In genomic region chr17:82836823-82837357, GRCh38 we compare ENCODE assay signal across 13 cellular contexts. TPM values are rescaled to one million over a fixed set of nuclear protein-coding genes. Genes with fewer than 3 reads are reported as not detected.
A peak's percentile ranks its signal among the peaks of the same experiment; 100 is the strongest.
DNase-seq lines count a peak whose midpoint lies in the region; ATAC-seq, FAIRE-seq and TF ChIP-seq lines count a peak whose summit lies in the region.
"Had no signal": no experiment of that assay in that cellular context is flagged by ENCODE, and none has a peak within 500 bp of the region (broad histone marks: within the 10 kb centered on the region; RNA-seq: fewer than 3 reads in every experiment).

No MANE protein-coding gene starts in this region.

- H3K9ac ChIP-seq in kidney (ENCODE audit: low read length in 2 of 2): no peak overlapping the region

- H3K9me3 ChIP-seq in kidney (ENCODE audit: control insufficient read depth in 1 of 2, low read length in 2 of 2) (no peaks in the 10 kb centered on the region), thymus (ENCODE audit: control insufficient read depth) (no peaks in the 10 kb centered on the region)

- H3K27ac ChIP-seq in kidney (ENCODE audit: low read depth in 2 of 2, low read length in 2 of 2) (peak overlapping the region; percentile 48 to 70), thymus (ENCODE audit: low read depth) (peak overlapping the region; percentile 20)

- intact Hi-C loops in kidney (cut with DNase I): no loop called here

- TF ChIP-seq CTCF in kidney (IDR thresholded peaks at IDR 0.05; ENCODE audit: borderline replicate concordance, extremely low read depth, insufficient read depth): no peak

- no peaks in the 10 kb centered on the region for H3K27me3 ChIP-seq in thymus (ENCODE audit: control insufficient read depth, insufficient read depth)

- H3K4me1 ChIP-seq in kidney (ENCODE audit: control insufficient read depth in 1 of 2, insufficient read depth in 1 of 2, low read depth in 1 of 2, low read length in 2 of 2) (peaks cover 8 to 17% of the 10 kb centered on the region in 2 donors), thymus (ENCODE audit: control insufficient read depth, insufficient read depth, low read length) (no peaks in the 10 kb centered on the region)

- H3K36me3 ChIP-seq in kidney (ENCODE audit: control insufficient read depth in 1 of 2, insufficient read depth in 2 of 2, low read length in 2 of 2) (peaks cover 0 to 2% of the 10 kb centered on the region in 2 donors), thymus (ENCODE audit: control insufficient read depth, insufficient read depth) (peaks cover under 1% of the 10 kb centered on the region)

- no peak for ATAC-seq in GM19035 (IDR thresholded peaks at IDR 0.05; ENCODE audit: unreplicated experiment)

- no peak for FAIRE-seq in kidney (lab: Jason Lieb, UNC)
- FAIRE-seq: A204.1, colon, GM12891 had no signal

- H3K4me3 ChIP-seq in kidney (ENCODE audit: low read length in 2 of 2) (peak overlapping the region in 1 of 2 donors; percentile 22), thymus (ENCODE audit: low read length) (no peak overlapping the region)

- DNase-seq in NCI-H82 (lab: John Stamatoyannopoulos, UW): peak; percentile 55
- no peak for DNase-seq in NCI-H82 treated with DMSO at 0.1 percent for 48 hours (lab: John Stamatoyannopoulos, UW; ENCODE audit: unreplicated experiment)
- peak; percentile 20 for DNase-seq in astrocyte of the hippocampus (ENCODE audit: low read depth, low spot score)
- no peak for DNase-seq in kidney
- DNase-seq in effector CD8-positive, alpha-beta T cell (lab: John Stamatoyannopoulos, UW): no peak
- no peak for DNase-seq in SIG-M5 treated with dmso at 0.1 percent for 504 hours (lab: John Stamatoyannopoulos, UW; ENCODE audit: unreplicated experiment)
- DNase-seq: activated CD8-positive, alpha-beta memory T cell treated with anti-CD3 and anti-CD28 coated beads, Interleukin-2, amount 50 U/mL, for 48 hours; HCEC 1CT had no signal

- WGBS in thymus: 96% methylated on average over 12 of the region's 12 CpGs

RNA-seq across cellular contexts. Expression of gene ZNF750, which starts 2.9 kb away (rescaled TPM):
- total RNA-seq in kidney: 0.25 TPM
- polyA plus RNA-seq in kidney (ENCODE audit: insufficient read depth, low read depth, low replicate concordance): 0.30 TPM
- polyA plus RNA-seq in thymus: 4.1 TPM

Comparison
In these comparisons a context has a peak if more than half of its experiments do, and no peak if none do; other contexts are left out.
1. DNase-seq: peak in NCI-H82 (single experiment) and astrocyte of the hippocampus (single experiment); none in NCI-H82 treated with DMSO at 0.1 percent for 48 hours (single experiment), kidney (single experiment), effector CD8-positive, alpha-beta T cell (single experiment) and SIG-M5 treated with dmso at 0.1 percent for 504 hours (single experiment).